In the genomic region with DNA sequence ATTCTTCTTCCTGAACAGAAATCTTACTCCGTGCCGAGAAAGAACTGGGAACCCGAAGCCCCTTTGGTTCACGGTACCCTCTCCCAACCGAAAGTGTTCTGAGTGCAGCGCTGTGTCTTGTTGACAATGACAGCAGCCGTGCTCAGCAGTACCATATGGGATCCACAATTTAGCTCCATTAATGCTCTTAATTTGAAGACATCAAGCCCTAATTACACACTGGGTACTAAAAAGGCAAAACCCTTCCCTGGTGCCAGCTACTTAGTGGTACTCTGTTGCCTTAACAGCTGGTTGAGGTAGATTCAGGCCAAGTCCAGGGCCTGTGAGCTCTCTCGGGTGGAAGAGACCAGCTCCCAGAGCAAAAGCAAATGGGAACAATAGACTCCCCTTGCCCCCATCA, we compare ENCODE assay signal across 23 cellular contexts.
"Had no signal": no experiment of that assay in that cellular context is flagged by ENCODE, and none has a peak within 500 bp of the region (broad histone marks: within the 10 kb centered on the region; RNA-seq: fewer than 3 reads in every experiment).

No MANE protein-coding gene starts in this region.

- H3K27me3 ChIP-seq: left lung, testis, uterus had no signal

- H3K9me3 ChIP-seq: left lung, testis, uterus had no signal

- ATAC-seq: activated CD4-positive, CD25-positive, alpha-beta regulatory T cell treated with anti-CD3 and anti-CD28 coated beads, Interleukin-2, amount 50 U/mL, for 24 hours; activated T-cell treated with anti-CD3 and anti-CD28 coated beads, Interleukin-2, amount 50 U/mL, for 72 hours; left lung; naive thymus-derived CD4-positive, alpha-beta T cell had no signal

- H3K27me3 Mint-ChIP-seq: activated CD4-positive, alpha-beta memory T cell treated with anti-CD3 and anti-CD28 coated beads, Interleukin-2, amount 10 ng/mL, durations not matched to agents 7 days and 5 days; activated CD4-positive, alpha-beta T cell treated with anti-CD3 and anti-CD28 coated beads, Interleukin-2, amount 10 ng/mL, durations not matched to agents 24 days and 14 days; activated naive CD8-positive, alpha-beta T cell treated with anti-CD3 and anti-CD28 coated beads, Interleukin-2, amount 10 ng/mL, durations not matched to agents 7 days and 5 days; naive thymus-derived CD4-positive, alpha-beta T cell had no signal

- H3K36me3 ChIP-seq: uterus had no signal

- H3K4me3 Mint-ChIP-seq: activated CD4-positive, alpha-beta memory T cell treated with anti-CD3 and anti-CD28 coated beads, Interleukin-2, amount 10 ng/mL, durations not matched to agents 7 days and 5 days; activated CD4-positive, alpha-beta T cell treated with anti-CD3 and anti-CD28 coated beads, Interleukin-2, amount 10 ng/mL, durations not matched to agents 24 days and 14 days; activated naive CD4-positive, alpha-beta T cell treated with anti-CD3 and anti-CD28 coated beads for 36 hours; activated naive CD8-positive, alpha-beta T cell treated with anti-CD3 and anti-CD28 coated beads, Interleukin-2, amount 10 ng/mL, durations not matched to agents 7 days and 5 days; activated T-cell treated with anti-CD3 and anti-CD28 coated beads, Interleukin-2, amount 50 U/mL, for 72 hours; naive thymus-derived CD4-positive, alpha-beta T cell; neural crest cell had no signal

- DNase-seq: activated CD4-positive, alpha-beta memory T cell treated with anti-CD3 and anti-CD28 coated beads, Interleukin-2, amount 10 ng/mL, durations not matched to agents 7 days and 5 days; activated CD4-positive, alpha-beta T cell treated with anti-CD3 and anti-CD28 coated beads, Interleukin-2, amount 10 ng/mL, durations not matched to agents 24 days and 14 days; activated effector memory CD4-positive, alpha-beta T cell treated with Interleukin-2 at 50 U/mL for 16 hours; activated naive CD4-positive, alpha-beta T cell treated with anti-CD3 and anti-CD28 coated beads for 36 hours; activated naive CD8-positive, alpha-beta T cell treated with anti-CD3 and anti-CD28 coated beads, Interleukin-2, amount 10 ng/mL, durations not matched to agents 7 days and 5 days; activated T-cell treated with anti-CD3 and anti-CD28 coated beads, Interleukin-2, amount 50 U/mL, for 72 hours; amygdala; cerebellar nuclear complex; erythroblast; foreskin fibroblast; left lung; naive thymus-derived CD4-positive, alpha-beta T cell; occipital lobe; stimulated activated CD4-positive, alpha-beta T cell treated with anti-CD3 and anti-CD28 coated beads, Interleukin-2, amount 100 ng/mL, for 48 hours; stimulated activated CD8-positive, alpha-beta memory T cell treated with anti-CD3 and anti-CD28 coated beads, Interleukin-4, amount 100 ng/mL, for 48 hours; stimulated activated naive CD4-positive, alpha-beta T cell; testis; trophoblast cell; uterus had no signal

- H3K27ac ChIP-seq: coronary artery, left lung, testis, uterus had no signal

- H3K4me1 Mint-ChIP-seq: activated CD4-positive, alpha-beta memory T cell treated with anti-CD3 and anti-CD28 coated beads, Interleukin-2, amount 10 ng/mL, durations not matched to agents 7 days and 5 days; activated naive CD8-positive, alpha-beta T cell treated with anti-CD3 and anti-CD28 coated beads, Interleukin-2, amount 10 ng/mL, durations not matched to agents 7 days and 5 days; naive thymus-derived CD4-positive, alpha-beta T cell; neural crest cell had no signal

- H3K4me1 ChIP-seq: left lung, testis, uterus had no signal

- H3K27ac Mint-ChIP-seq: activated CD4-positive, alpha-beta memory T cell treated with anti-CD3 and anti-CD28 coated beads, Interleukin-2, amount 10 ng/mL, durations not matched to agents 7 days and 5 days; activated CD4-positive, alpha-beta T cell treated with anti-CD3 and anti-CD28 coated beads, Interleukin-2, amount 10 ng/mL, durations not matched to agents 24 days and 14 days; activated naive CD4-positive, alpha-beta T cell treated with anti-CD3 and anti-CD28 coated beads for 36 hours; activated naive CD8-positive, alpha-beta T cell treated with anti-CD3 and anti-CD28 coated beads, Interleukin-2, amount 10 ng/mL, durations not matched to agents 7 days and 5 days; activated T-cell treated with anti-CD3 and anti-CD28 coated beads, Interleukin-2, amount 50 U/mL, for 72 hours; naive thymus-derived CD4-positive, alpha-beta T cell had no signal

- H3K4me3 ChIP-seq: coronary artery, left lung, lung, testis, uterus had no signal
